1 cellular context compared by ENCODE assay signal in the genomic region with DNA sequence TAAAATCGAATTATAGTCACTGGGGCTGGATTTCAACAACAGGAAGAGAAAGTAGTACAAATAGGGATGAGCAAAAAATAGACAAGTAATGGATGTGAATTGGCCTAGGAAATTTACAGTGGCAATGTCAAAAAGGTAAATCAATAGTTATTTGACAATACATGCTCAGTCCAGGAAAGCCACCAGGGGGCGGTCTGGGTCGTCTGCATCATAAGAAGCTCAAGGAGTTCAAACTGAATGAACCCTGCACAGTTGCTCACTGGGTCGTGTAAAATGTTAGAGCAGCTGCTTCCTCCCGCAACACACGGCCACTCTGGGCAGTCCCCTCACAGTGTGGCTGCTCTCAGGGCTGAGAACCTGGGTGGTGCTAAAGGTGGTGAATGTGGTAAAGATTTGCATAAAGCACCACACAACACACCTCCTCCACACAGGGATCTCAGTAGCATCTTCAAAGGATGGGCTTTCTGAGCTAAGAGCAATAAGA.
TF ChIP-seq lines count a peak whose summit lies in the region.

No MANE protein-coding gene starts in this region.

TF ChIP-seq in GM12878, 131 proteins besides CTCF, POLR2A, EP300 and RAD21 (continued from another document):
- TF ChIP-seq, protein P1, sequence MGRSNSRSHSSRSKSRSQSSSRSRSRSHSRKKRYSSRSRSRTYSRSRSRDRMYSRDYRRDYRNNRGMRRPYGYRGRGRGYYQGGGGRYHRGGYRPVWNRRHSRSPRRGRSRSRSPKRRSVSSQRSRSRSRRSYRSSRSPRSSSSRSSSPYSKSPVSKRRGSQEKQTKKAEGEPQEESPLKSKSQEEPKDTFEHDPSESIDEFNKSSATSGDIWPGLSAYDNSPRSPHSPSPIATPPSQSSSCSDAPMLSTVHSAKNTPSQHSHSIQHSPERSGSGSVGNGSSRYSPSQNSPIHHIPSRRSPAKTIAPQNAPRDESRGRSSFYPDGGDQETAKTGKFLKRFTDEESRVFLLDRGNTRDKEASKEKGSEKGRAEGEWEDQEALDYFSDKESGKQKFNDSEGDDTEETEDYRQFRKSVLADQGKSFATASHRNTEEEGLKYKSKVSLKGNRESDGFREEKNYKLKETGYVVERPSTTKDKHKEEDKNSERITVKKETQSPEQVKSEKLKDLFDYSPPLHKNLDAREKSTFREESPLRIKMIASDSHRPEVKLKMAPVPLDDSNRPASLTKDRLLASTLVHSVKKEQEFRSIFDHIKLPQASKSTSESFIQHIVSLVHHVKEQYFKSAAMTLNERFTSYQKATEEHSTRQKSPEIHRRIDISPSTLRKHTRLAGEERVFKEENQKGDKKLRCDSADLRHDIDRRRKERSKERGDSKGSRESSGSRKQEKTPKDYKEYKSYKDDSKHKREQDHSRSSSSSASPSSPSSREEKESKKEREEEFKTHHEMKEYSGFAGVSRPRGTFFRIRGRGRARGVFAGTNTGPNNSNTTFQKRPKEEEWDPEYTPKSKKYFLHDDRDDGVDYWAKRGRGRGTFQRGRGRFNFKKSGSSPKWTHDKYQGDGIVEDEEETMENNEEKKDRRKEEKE (IDR thresholded peaks at IDR 0.05), result no peak
- TF ChIP-seq KAT2A (conservative IDR thresholded peaks at IDR 0.05; ENCODE audit: control insufficient read depth, low read depth, low read length) (no peak), RELA (IDR thresholded peaks at IDR 0.05; ENCODE audit: borderline replicate concordance, partially characterized antibody) (peak; percentile 59), DPF2 (IDR thresholded peaks at IDR 0.05) (no peak), TCF12 (IDR thresholded peaks at IDR 0.05; ENCODE audit: low read depth, low read length) (peak; percentile 81), SPI1 (IDR thresholded peaks at IDR 0.05; ENCODE audit: borderline replicate concordance, insufficient read depth, low read depth, low read length) (no peak), NR2F1 (conservative IDR thresholded peaks at IDR 0.05) (peak; percentile 67; the same call in 1 of the 2 replicates), RB1 (IDR thresholded peaks at IDR 0.05; ENCODE audit: borderline replicate concordance) (no peak), BACH1 (IDR thresholded peaks at IDR 0.05; ENCODE audit: borderline replicate concordance) (no peak), POU2F2 (IDR thresholded peaks at IDR 0.05; ENCODE audit: borderline replicate concordance, low read depth, low read length) (peak; percentile 97), CBX5 (IDR thresholded peaks at IDR 0.05; ENCODE audit: low read depth) (0 out of 2 replicates have a peak, but pooled peaks have one; percentile 14), RUNX3 (IDR thresholded peaks at IDR 0.05; ENCODE audit: low read length) (peak; percentile 87), IKZF2 (IDR thresholded peaks at IDR 0.05) (peak; percentile 41 to 53; a peak in 3 of 4 replicates), SMAD5 (IDR thresholded peaks at IDR 0.05; ENCODE audit: low read depth) (no peak), MYB (IDR thresholded peaks at IDR 0.05; ENCODE audit: borderline replicate concordance, low read depth, low read length) (no peak), PAX5 (IDR thresholded peaks at IDR 0.05; ENCODE audit: borderline replicate concordance, low read depth, low read length) (peak; percentile 76), ZNF24 (IDR thresholded peaks at IDR 0.05) (no peak), SMC3 (IDR thresholded peaks at IDR 0.05; ENCODE audit: borderline replicate concordance, low read length) (peak; percentile 46; the same call in 1 of the 2 replicates), BMI1 (IDR thresholded peaks at IDR 0.05; ENCODE audit: borderline replicate concordance) (no peak), IKZF1 (conservative IDR thresholded peaks at IDR 0.05) (peak; percentile 35; the same call in 1 of the 2 replicates), BHLHE40 (IDR thresholded peaks at IDR 0.05; ENCODE audit: borderline replicate concordance in 1 of 2, low read depth in 2 of 2, low read length in 1 of 2) (peak; percentile 8 to 62; a peak in 2 of 4 replicates), TCF7 (IDR thresholded peaks at IDR 0.05; ENCODE audit: borderline replicate concordance) (no peak), EZH2 (IDR thresholded peaks at IDR 0.05; ENCODE audit: borderline replicate concordance, control insufficient read depth, low read depth, low read length) (no peak), SIN3A (IDR thresholded peaks at IDR 0.05; ENCODE audit: low read depth, low read length) (no peak), MEF2A (IDR thresholded peaks at IDR 0.05; ENCODE audit: insufficient read depth, low read depth, low read length) (0 out of 2 replicates have a peak, but pooled peaks have one; percentile 11), HDAC6 (IDR thresholded peaks at IDR 0.05; ENCODE audit: unreplicated experiment) (no peak), WRNIP1 (IDR thresholded peaks at IDR 0.05; ENCODE audit: borderline replicate concordance, low read depth, low read length) (no peak)
- TF ChIP-seq, protein P2, sequence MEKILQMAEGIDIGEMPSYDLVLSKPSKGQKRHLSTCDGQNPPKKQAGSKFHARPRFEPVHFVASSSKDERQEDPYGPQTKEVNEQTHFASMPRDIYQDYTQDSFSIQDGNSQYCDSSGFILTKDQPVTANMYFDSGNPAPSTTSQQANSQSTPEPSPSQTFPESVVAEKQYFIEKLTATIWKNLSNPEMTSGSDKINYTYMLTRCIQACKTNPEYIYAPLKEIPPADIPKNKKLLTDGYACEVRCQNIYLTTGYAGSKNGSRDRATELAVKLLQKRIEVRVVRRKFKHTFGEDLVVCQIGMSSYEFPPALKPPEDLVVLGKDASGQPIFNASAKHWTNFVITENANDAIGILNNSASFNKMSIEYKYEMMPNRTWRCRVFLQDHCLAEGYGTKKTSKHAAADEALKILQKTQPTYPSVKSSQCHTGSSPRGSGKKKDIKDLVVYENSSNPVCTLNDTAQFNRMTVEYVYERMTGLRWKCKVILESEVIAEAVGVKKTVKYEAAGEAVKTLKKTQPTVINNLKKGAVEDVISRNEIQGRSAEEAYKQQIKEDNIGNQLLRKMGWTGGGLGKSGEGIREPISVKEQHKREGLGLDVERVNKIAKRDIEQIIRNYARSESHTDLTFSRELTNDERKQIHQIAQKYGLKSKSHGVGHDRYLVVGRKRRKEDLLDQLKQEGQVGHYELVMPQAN (conservative IDR thresholded peaks at IDR 0.05), result no peak
- TF ChIP-seq, protein P3, sequence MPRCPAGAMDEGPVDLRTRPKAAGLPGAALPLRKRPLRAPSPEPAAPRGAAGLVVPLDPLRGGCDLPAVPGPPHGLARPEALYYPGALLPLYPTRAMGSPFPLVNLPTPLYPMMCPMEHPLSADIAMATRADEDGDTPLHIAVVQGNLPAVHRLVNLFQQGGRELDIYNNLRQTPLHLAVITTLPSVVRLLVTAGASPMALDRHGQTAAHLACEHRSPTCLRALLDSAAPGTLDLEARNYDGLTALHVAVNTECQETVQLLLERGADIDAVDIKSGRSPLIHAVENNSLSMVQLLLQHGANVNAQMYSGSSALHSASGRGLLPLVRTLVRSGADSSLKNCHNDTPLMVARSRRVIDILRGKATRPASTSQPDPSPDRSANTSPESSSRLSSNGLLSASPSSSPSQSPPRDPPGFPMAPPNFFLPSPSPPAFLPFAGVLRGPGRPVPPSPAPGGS (IDR thresholded peaks at IDR 0.05; ENCODE audit: borderline replicate concordance, insufficient read depth, low read depth, low read length, poor library complexity, severe bottlenecking), result no peak
- TF ChIP-seq, protein P4, sequence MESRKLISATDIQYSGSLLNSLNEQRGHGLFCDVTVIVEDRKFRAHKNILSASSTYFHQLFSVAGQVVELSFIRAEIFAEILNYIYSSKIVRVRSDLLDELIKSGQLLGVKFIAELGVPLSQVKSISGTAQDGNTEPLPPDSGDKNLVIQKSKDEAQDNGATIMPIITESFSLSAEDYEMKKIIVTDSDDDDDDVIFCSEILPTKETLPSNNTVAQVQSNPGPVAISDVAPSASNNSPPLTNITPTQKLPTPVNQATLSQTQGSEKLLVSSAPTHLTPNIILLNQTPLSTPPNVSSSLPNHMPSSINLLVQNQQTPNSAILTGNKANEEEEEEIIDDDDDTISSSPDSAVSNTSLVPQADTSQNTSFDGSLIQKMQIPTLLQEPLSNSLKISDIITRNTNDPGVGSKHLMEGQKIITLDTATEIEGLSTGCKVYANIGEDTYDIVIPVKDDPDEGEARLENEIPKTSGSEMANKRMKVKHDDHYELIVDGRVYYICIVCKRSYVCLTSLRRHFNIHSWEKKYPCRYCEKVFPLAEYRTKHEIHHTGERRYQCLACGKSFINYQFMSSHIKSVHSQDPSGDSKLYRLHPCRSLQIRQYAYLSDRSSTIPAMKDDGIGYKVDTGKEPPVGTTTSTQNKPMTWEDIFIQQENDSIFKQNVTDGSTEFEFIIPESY (IDR thresholded peaks at IDR 0.05), result no peak
- TF ChIP-seq, protein P5, sequence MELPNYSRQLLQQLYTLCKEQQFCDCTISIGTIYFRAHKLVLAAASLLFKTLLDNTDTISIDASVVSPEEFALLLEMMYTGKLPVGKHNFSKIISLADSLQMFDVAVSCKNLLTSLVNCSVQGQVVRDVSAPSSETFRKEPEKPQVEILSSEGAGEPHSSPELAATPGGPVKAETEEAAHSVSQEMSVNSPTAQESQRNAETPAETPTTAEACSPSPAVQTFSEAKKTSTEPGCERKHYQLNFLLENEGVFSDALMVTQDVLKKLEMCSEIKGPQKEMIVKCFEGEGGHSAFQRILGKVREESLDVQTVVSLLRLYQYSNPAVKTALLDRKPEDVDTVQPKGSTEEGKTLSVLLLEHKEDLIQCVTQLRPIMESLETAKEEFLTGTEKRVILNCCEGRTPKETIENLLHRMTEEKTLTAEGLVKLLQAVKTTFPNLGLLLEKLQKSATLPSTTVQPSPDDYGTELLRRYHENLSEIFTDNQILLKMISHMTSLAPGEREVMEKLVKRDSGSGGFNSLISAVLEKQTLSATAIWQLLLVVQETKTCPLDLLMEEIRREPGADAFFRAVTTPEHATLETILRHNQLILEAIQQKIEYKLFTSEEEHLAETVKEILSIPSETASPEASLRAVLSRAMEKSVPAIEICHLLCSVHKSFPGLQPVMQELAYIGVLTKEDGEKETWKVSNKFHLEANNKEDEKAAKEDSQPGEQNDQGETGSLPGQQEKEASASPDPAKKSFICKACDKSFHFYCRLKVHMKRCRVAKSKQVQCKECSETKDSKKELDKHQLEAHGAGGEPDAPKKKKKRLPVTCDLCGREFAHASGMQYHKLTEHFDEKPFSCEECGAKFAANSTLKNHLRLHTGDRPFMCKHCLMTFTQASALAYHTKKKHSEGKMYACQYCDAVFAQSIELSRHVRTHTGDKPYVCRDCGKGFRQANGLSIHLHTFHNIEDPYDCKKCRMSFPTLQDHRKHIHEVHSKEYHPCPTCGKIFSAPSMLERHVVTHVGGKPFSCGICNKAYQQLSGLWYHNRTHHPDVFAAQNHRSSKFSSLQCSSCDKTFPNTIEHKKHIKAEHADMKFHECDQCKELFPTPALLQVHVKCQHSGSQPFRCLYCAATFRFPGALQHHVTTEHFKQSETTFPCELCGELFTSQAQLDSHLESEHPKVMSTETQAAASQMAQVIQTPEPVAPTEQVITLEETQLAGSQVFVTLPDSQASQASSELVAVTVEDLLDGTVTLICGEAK (IDR thresholded peaks at IDR 0.05; ENCODE audit: borderline replicate concordance), result no peak
- TF ChIP-seq, protein P6, sequence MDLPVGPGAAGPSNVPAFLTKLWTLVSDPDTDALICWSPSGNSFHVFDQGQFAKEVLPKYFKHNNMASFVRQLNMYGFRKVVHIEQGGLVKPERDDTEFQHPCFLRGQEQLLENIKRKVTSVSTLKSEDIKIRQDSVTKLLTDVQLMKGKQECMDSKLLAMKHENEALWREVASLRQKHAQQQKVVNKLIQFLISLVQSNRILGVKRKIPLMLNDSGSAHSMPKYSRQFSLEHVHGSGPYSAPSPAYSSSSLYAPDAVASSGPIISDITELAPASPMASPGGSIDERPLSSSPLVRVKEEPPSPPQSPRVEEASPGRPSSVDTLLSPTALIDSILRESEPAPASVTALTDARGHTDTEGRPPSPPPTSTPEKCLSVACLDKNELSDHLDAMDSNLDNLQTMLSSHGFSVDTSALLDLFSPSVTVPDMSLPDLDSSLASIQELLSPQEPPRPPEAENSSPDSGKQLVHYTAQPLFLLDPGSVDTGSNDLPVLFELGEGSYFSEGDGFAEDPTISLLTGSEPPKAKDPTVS (IDR thresholded peaks at IDR 0.05; ENCODE audit: low read depth, low read length), result no peak
- TF ChIP-seq, protein P7, sequence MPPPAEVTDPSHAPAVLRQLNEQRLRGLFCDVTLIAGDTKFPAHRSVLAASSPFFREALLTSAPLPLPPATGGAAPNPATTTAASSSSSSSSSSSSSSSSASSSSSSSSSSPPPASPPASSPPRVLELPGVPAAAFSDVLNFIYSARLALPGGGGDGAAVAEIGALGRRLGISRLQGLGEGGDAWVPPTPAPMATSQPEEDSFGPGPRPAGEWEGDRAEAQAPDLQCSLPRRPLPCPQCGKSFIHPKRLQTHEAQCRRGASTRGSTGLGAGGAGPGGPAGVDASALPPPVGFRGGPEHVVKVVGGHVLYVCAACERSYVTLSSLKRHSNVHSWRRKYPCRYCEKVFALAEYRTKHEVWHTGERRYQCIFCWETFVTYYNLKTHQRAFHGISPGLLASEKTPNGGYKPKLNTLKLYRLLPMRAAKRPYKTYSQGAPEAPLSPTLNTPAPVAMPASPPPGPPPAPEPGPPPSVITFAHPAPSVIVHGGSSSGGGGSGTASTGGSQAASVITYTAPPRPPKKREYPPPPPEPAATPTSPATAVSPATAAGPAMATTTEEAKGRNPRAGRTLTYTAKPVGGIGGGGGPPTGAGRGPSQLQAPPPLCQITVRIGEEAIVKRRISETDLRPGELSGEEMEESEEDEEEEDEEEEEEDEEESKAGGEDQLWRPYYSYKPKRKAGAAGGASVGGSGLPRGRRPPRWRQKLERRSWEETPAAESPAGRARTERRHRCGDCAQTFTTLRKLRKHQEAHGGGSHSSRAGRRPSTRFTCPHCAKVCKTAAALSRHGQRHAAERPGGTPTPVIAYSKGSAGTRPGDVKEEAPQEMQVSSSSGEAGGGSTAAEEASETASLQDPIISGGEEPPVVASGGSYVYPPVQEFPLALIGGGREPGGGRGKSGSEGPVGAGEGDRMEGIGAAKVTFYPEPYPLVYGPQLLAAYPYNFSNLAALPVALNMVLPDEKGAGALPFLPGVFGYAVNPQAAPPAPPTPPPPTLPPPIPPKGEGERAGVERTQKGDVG (CRISPR knock-in tag; IDR thresholded peaks at IDR 0.05), result no peak
